Comparison of ENCODE assay signal across 14 cellular contexts in the genomic region with DNA sequence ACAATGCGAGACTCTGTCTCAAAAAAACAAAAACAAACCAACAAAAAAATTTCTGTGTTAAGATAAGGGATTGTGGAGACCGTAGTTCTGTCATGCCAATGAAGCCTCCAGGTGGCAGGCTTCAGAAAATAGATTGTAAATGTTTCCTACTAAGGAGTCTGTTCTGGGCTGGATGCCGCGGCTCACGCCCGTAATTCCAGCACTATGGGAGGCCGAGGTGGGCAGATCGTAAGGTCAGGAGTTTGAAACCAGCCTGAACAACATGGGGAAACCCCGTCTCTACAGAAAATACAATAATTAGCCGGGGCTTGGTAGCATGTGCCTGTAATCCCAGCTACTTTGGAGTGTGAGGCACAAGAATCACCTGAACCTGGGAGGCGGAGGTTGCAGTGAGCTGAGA. TPM values are rescaled to one million over a fixed set of nuclear protein-coding genes. Genes with fewer than 3 reads are reported as not detected.
DNase-seq lines count a peak whose midpoint lies in the region; ATAC-seq and TF ChIP-seq lines count a peak whose summit lies in the region.
"Had no signal": no experiment of that assay in that cellular context is flagged by ENCODE, and none has a peak within 500 bp of the region (broad histone marks: within the 10 kb centered on the region; RNA-seq: fewer than 3 reads in every experiment).

No MANE protein-coding gene starts in this region.

- H3F3A ChIP-seq in PC-3 (ENCODE audit: low read length, unreplicated experiment) (no peaks in the 10 kb centered on the region), smooth muscle cell (ENCODE audit: low read depth) (no peaks in the 10 kb centered on the region)

- intact Hi-C loops in Right ventricle myocardium superior (cut with DNase I) = no loop called here
- intact Hi-C loops in PC-3 (cut with micrococcal nuclease) = loop anchor here (1.0 kb wide), 1 partner anchor 96 kb away; no protein-coding TSS in a partner anchor

- H3K27ac Mint-ChIP-seq in stimulated activated naive CD8-positive, alpha-beta T cell treated with anti-CD3 and anti-CD28 coated beads, Interleukin-15, amount 100 ng/mL, for 72 hours = peak overlapping the region in 1 of 2 donors; percentile 67
- H3K27ac Mint-ChIP-seq: CD8-positive, alpha-beta T cell had no signal

- no peaks in the 10 kb centered on the region for H3K9me3 Mint-ChIP-seq in stimulated activated naive CD8-positive, alpha-beta T cell treated with anti-CD3 and anti-CD28 coated beads, Interleukin-15, amount 100 ng/mL, for 72 hours
- H3K9me3 Mint-ChIP-seq: CD8-positive, alpha-beta T cell had no signal

- no peaks in the 10 kb centered on the region for H3K36me3 ChIP-seq in cardiac muscle cell
- no peaks in the 10 kb centered on the region for H3K36me3 ChIP-seq in PC-3 (ENCODE audit: low read depth, low read length)
- no peaks in the 10 kb centered on the region for H3K36me3 ChIP-seq in smooth muscle cell (ENCODE audit: low read depth)
- H3K36me3 ChIP-seq: left lung, SJCRH30 had no signal

- H3K27me3 ChIP-seq in cardiac muscle cell = no peaks in the 10 kb centered on the region
- H3K27me3 ChIP-seq in PC-3 (ENCODE audit: low read length) = no peaks in the 10 kb centered on the region
- H3K27me3 ChIP-seq in smooth muscle cell (ENCODE audit: low read depth) = no peaks in the 10 kb centered on the region
- H3K27me3 ChIP-seq: left lung, SJCRH30 had no signal

- H3K9me2 ChIP-seq in PC-3 (replicated peaks; ENCODE audit: low read length) = no peaks in the 10 kb centered on the region

- WGBS in smooth muscle cell (ENCODE audit: low lambda C conversion rate) = 86% methylated on average over 11 of the region's 11 CpGs

- H2AFZ ChIP-seq in PC-3 (ENCODE audit: low read length) = no peak overlapping the region
- no peak overlapping the region for H2AFZ ChIP-seq in smooth muscle cell (ENCODE audit: low read depth)

- H3K4me1 Mint-ChIP-seq in stimulated activated naive CD8-positive, alpha-beta T cell treated with anti-CD3 and anti-CD28 coated beads, Interleukin-15, amount 100 ng/mL, for 72 hours = peaks cover 19% of the 10 kb centered on the region

- H3K9me3 ChIP-seq in cardiac muscle cell (ENCODE audit: low read depth) (no peaks in the 10 kb centered on the region), PC-3 (ENCODE audit: low read length) (no peaks in the 10 kb centered on the region), smooth muscle cell (replicated peaks; ENCODE audit: low read depth) (no peaks in the 10 kb centered on the region)
- H3K9me3 ChIP-seq: left lung, SJCRH30 had no signal

- no peak overlapping the region for H3K4me3 Mint-ChIP-seq in stimulated activated naive CD8-positive, alpha-beta T cell treated with anti-CD3 and anti-CD28 coated beads, Interleukin-15, amount 100 ng/mL, for 72 hours
- H3K4me3 Mint-ChIP-seq: CD8-positive, alpha-beta T cell had no signal

- TF ChIP-seq CTCF in cardiac muscle cell (IDR thresholded peaks at IDR 0.05; ENCODE audit: low read depth, low read length) (peak; percentile 23), PC-3 (conservative IDR thresholded peaks at IDR 0.05; ENCODE audit: low read depth, low read length) (peak; percentile 41; the same call in 1 of the 2 replicates), foreskin fibroblast (IDR thresholded peaks at IDR 0.05; ENCODE audit: low read depth, low read length) (peak; percentile 12), smooth muscle cell (IDR thresholded peaks at IDR 0.05; ENCODE audit: borderline replicate concordance, insufficient read depth, poor library complexity, severe bottlenecking) (no peak)

- H3K9ac ChIP-seq in PC-3 (ENCODE audit: low read length) (no peak overlapping the region), smooth muscle cell (ENCODE audit: low read depth) (no peak overlapping the region)

- CTCF ChIA-PET in PC-3 (lab: Charles Lee) = interaction anchor here (1.5 kb wide), 1 partner anchor 96 kb away, joined by 6 read pairs; no protein-coding TSS in a partner anchor

- peak in 1 of 2 donors; percentile 38 for DNase-seq in cardiac muscle cell (ENCODE audit: low read depth in 1 of 2, low spot score in 1 of 2)
- DNase-seq in Right ventricle myocardium superior = no peak
- peak; percentile 23 for DNase-seq in PC-3
- DNase-seq in foreskin fibroblast = peak in 1 of 2 donors; percentile 56
- no peak for DNase-seq in stimulated activated naive CD8-positive, alpha-beta T cell treated with anti-CD3 and anti-CD28 coated beads, Interleukin-15, amount 100 ng/mL, for 72 hours
- DNase-seq in iPS-NIHi11 (ENCODE audit: low spot score) = no peak
- DNase-seq in COR-L47 (lab: John Stamatoyannopoulos, UW) = no peak
- no peak for DNase-seq in smooth muscle cell (lab: John Stamatoyannopoulos, UW; ENCODE audit: unreplicated experiment)
- DNase-seq: activated CD4-positive, alpha-beta T cell treated with anti-CD3 and anti-CD28 coated beads, Interleukin-2, amount 50 U/mL, for 48 hours; CD8-positive, alpha-beta T cell; left lung; NCI-H1417 treated with DMSO at 0.1 percent for 48 hours; SJCRH30 had no signal

- H3K79me2 ChIP-seq in PC-3 (ENCODE audit: low read length) (peaks cover 13% of the 10 kb centered on the region), smooth muscle cell (ENCODE audit: low read depth) (peaks cover 11% of the 10 kb centered on the region)

- no peak overlapping the region for H3K27ac ChIP-seq in cardiac muscle cell
- no peak overlapping the region for H3K27ac ChIP-seq in PC-3 (ENCODE audit: low read length)
- H3K27ac ChIP-seq in smooth muscle cell (ENCODE audit: low read depth) = no peak overlapping the region
- H3K27ac ChIP-seq: left lung, SJCRH30 had no signal

- no peaks in the 10 kb centered on the region for H3K4me1 ChIP-seq in cardiac muscle cell (ENCODE audit: low read depth)
- H3K4me1 ChIP-seq in PC-3 (ENCODE audit: insufficient read depth, low read length) = no peaks in the 10 kb centered on the region
- peaks cover 7% of the 10 kb centered on the region for H3K4me1 ChIP-seq in smooth muscle cell (ENCODE audit: low read depth)
- H3K4me1 ChIP-seq: SJCRH30 had no signal

- no peaks in the 10 kb centered on the region for H4K20me1 ChIP-seq in PC-3 (ENCODE audit: low read length)
- H4K20me1 ChIP-seq in smooth muscle cell (ENCODE audit: low read depth) = no peaks in the 10 kb centered on the region

- no peak overlapping the region for H3K4me2 ChIP-seq in PC-3 (ENCODE audit: low read length)
- H3K4me2 ChIP-seq in smooth muscle cell = no peak overlapping the region

- no peak overlapping the region for H3K4me3 ChIP-seq in cardiac muscle cell
- no peak overlapping the region for H3K4me3 ChIP-seq in PC-3 (ENCODE audit: low read length)
- H3K4me3 ChIP-seq in foreskin fibroblast (ENCODE audit: low read depth in 1 of 2, low read length in 2 of 2) = no peak overlapping the region
- no peak overlapping the region for H3K4me3 ChIP-seq in smooth muscle cell
- H3K4me3 ChIP-seq: left lung, SJCRH30 had no signal

- BruUV-seq in PC-3 (replicated peaks; lab: Mats Ljungman, UMichigan) = no TSS peak

- ATAC-seq in Right ventricle myocardium superior (ENCODE audit: poor library complexity) (no peak), PC-3 (no peak)
- no peak for ATAC-seq in stimulated activated naive CD8-positive, alpha-beta T cell treated with anti-CD3 and anti-CD28 coated beads, Interleukin-15, amount 100 ng/mL, for 72 hours
- ATAC-seq: CD8-positive, alpha-beta T cell; esophagus mucosa; left lung had no signal

- no peaks in the 10 kb centered on the region for H3K27me3 Mint-ChIP-seq in stimulated activated naive CD8-positive, alpha-beta T cell treated with anti-CD3 and anti-CD28 coated beads, Interleukin-15, amount 100 ng/mL, for 72 hours

- POLR2A ChIA-PET in PC-3 (lab: Charles Lee; ENCODE audit: unreplicated experiment) = no interaction called here

RNA-seq across cellular contexts. Expression of a gene that starts 4.4 kb away (rescaled TPM):
- total RNA-seq in cardiac muscle cell (5.7 and 7.2 TPM in 2 replicates), Right ventricle myocardium superior (16.5 TPM), PC-3 (2014; rRNA removed) (5.2 and 10.5 TPM in 2 replicates), smooth muscle cell (7.3 and 10.0 TPM in 2 replicates)
- polyA plus RNA-seq in cardiac muscle cell (7.7 and 18.7 TPM in 2 replicates), smooth muscle cell (9.4 and 22.1 TPM in 2 replicates)

RNA-seq across cellular contexts. Expression of a gene that starts 7.1 kb away (rescaled TPM):
- not detected in 2 replicates for total RNA-seq in cardiac muscle cell
- 0.55 TPM in 1 of 2 replicates, not detected in the other for polyA plus RNA-seq in cardiac muscle cell
- total RNA-seq in Right ventricle myocardium superior = not detected
- total RNA-seq in PC-3 (2014; rRNA removed) = not detected in 2 replicates
- not detected in 2 replicates for total RNA-seq in smooth muscle cell
- not detected in 2 replicates for polyA plus RNA-seq in smooth muscle cell
- total RNA-seq: CD8-positive, alpha-beta T cell; SJCRH30 had no signal

RNA-seq across cellular contexts. Expression of a gene that starts 30.3 kb away (rescaled TPM):
- total RNA-seq in cardiac muscle cell = 3.5 and 4.8 TPM in 2 replicates
- polyA plus RNA-seq in cardiac muscle cell = 11.3 and 13.0 TPM in 2 replicates
- total RNA-seq in Right ventricle myocardium superior = 1.6 TPM
- 2.4 and 2.8 TPM in 2 replicates for total RNA-seq in PC-3 (2014; rRNA removed)
- 10.6 and 12.2 TPM in 2 replicates for total RNA-seq in smooth muscle cell
- polyA plus RNA-seq in smooth muscle cell = 3.8 and 8.4 TPM in 2 replicates

RNA-seq across cellular contexts. Expression of a gene that starts 56.4 kb away (rescaled TPM):
- 42.1 and 64.6 TPM in 2 replicates for total RNA-seq in cardiac muscle cell
- polyA plus RNA-seq in cardiac muscle cell = 101 and 163 TPM in 2 replicates
- total RNA-seq in Right ventricle myocardium superior = 88.3 TPM
- total RNA-seq in PC-3 (2014; rRNA removed) = 67.9 and 84.0 TPM in 2 replicates
- total RNA-seq in smooth muscle cell = 65.3 and 85.4 TPM in 2 replicates
- 79.1 and 84.1 TPM in 2 replicates for polyA plus RNA-seq in smooth muscle cell
